In genomic region chr20:58523916-58524315, GRCh38 we compare ENCODE assay signal across 24 cellular contexts. TPM values are rescaled to one million over a fixed set of nuclear protein-coding genes. Genes with fewer than 3 reads are reported as not detected.
DNase-seq lines count a peak whose midpoint lies in the region; ATAC-seq, FAIRE-seq and TF ChIP-seq lines count a peak whose summit lies in the region.
"Had no signal": no experiment of that assay in that cellular context is flagged by ENCODE, and none has a peak within 500 bp of the region (broad histone marks: within the 10 kb centered on the region; RNA-seq: fewer than 3 reads in every experiment).

No MANE protein-coding gene starts in this region.

- no peaks in the 10 kb centered on the region for H3K9me1 ChIP-seq in endothelial cell of umbilical vein (replicated peaks; ENCODE audit: control insufficient read depth, extremely low read depth, insufficient read depth, low read length)

- no peak overlapping the region for H2AFZ ChIP-seq in PC-9
- H2AFZ ChIP-seq in endothelial cell of umbilical vein (ENCODE audit: low read depth, low read length): no peak overlapping the region
- H2AFZ ChIP-seq in H9 (ENCODE audit: low read length): no peak overlapping the region
- H2AFZ ChIP-seq: parathyroid adenoma had no signal

- H3K4me1 Mint-ChIP-seq in progenitor cell of endocrine pancreas (ENCODE audit: low read depth) (peaks cover 12% of the 10 kb centered on the region), H9 (peaks cover 16 to 25% of the 10 kb centered on the region in 2 experiments)
- peaks cover 0 to 2% (median under 1%) of the 10 kb centered on the region in 4 donors for H3K4me1 Mint-ChIP-seq in naive thymus-derived CD8-positive, alpha-beta T cell

- H3K4ac ChIP-seq in H9 (ENCODE audit: low read depth, low read length): no peak overlapping the region

- H3T11ph ChIP-seq in H9 (ENCODE audit: low read length): no peak overlapping the region

- no peaks in the 10 kb centered on the region for H3K27me3 ChIP-seq in PC-9 (ENCODE audit: insufficient read depth, low read depth)
- H3K27me3 ChIP-seq in endothelial cell of umbilical vein (ENCODE audit: control insufficient read depth in 2 of 2, insufficient read depth in 2 of 2, low read length in 2 of 2): no peaks in the 10 kb centered on the region
- H3K27me3 ChIP-seq in H9 (ENCODE audit: insufficient read depth, low read length): no peaks in the 10 kb centered on the region
- H3K27me3 ChIP-seq: MG63, SJCRH30 had no signal

- no peak overlapping the region for H3K9ac ChIP-seq in endothelial cell of umbilical vein (replicated peaks; ENCODE audit: extremely low read depth, insufficient read depth, low read length)
- no peak overlapping the region for H3K9ac ChIP-seq in H9 (ENCODE audit: extremely low read depth, insufficient read length, low read length)
- H3K9ac ChIP-seq: parathyroid adenoma had no signal

- H3K23ac ChIP-seq in H9 (ENCODE audit: insufficient read length, low read depth, low read length): no peak overlapping the region

- peaks cover 23% of the 10 kb centered on the region for H3K9me3 Mint-ChIP-seq in progenitor cell of endocrine pancreas (ENCODE audit: low read depth)
- H3K9me3 Mint-ChIP-seq in naive thymus-derived CD8-positive, alpha-beta T cell: peaks cover 5 to 30% (median 19%) of the 10 kb centered on the region in 9 donors
- peaks cover 33 to 46% of the 10 kb centered on the region in 2 experiments for H3K9me3 Mint-ChIP-seq in H9

- no peak overlapping the region for H3K14ac ChIP-seq in H9 (ENCODE audit: insufficient read depth, low read length)

- no peak for TF ChIP-seq POLR2A in endothelial cell of umbilical vein (IDR thresholded peaks at IDR 0.05; ENCODE audit: low read depth, low read length)
- TF ChIP-seq POLR2A in GM12892 (IDR thresholded peaks at IDR 0.05; ENCODE audit: low read depth, low read length): no peak

- no peaks in the 10 kb centered on the region for H3K23me2 ChIP-seq in H9 (ENCODE audit: insufficient read length, low read depth, low read length, poor library complexity, severe bottlenecking)

- no peak overlapping the region for H2BK12ac ChIP-seq in H9 (ENCODE audit: insufficient read length, low read depth, low read length)

- H3K4me3 Mint-ChIP-seq in progenitor cell of endocrine pancreas (ENCODE audit: low read depth) (no peak overlapping the region), H9 (no peak overlapping the region)
- no peak overlapping the region for H3K4me3 Mint-ChIP-seq in naive thymus-derived CD8-positive, alpha-beta T cell
- H3K4me3 Mint-ChIP-seq: activated naive CD8-positive, alpha-beta T cell treated with anti-CD3 and anti-CD28 coated beads, Interleukin-2, amount 50 U/mL, for 24 hours; effector memory CD8-positive, alpha-beta T cell had no signal

- no peak overlapping the region for H2BK5ac ChIP-seq in H9 (ENCODE audit: insufficient read length, low read length)

- dilution Hi-C loops in endothelial cell of umbilical vein (cut with MboI; ENCODE audit: extremely low pct_ligation_motif_present, low sequenced_read_pairs): no loop called here

- no peaks in the 10 kb centered on the region for H3K79me2 ChIP-seq in PC-9 (ENCODE audit: low read depth)
- no peaks in the 10 kb centered on the region for H3K79me2 ChIP-seq in endothelial cell of umbilical vein (ENCODE audit: control insufficient read depth, insufficient read depth, low read length)
- no peaks in the 10 kb centered on the region for H3K79me2 ChIP-seq in H9 (ENCODE audit: insufficient read depth, low read length)
- H3K79me2 ChIP-seq: parathyroid adenoma had no signal

- no peak overlapping the region for H4K91ac ChIP-seq in H9 (ENCODE audit: insufficient read length, low read depth, low read length)

- H3K4me1 ChIP-seq in PC-9 (replicated peaks; ENCODE audit: insufficient read depth) (peaks cover 14% of the 10 kb centered on the region), endothelial cell of umbilical vein (ENCODE audit: control insufficient read depth, extremely low read depth, insufficient read depth, low read length) (peaks cover 14% of the 10 kb centered on the region), H9 (ENCODE audit: insufficient read depth, low read length) (peaks cover 7% of the 10 kb centered on the region; the same call in 1 of the 2 replicates)
- H3K4me1 ChIP-seq: parathyroid adenoma had no signal

- intact Hi-C loops in PC-9 (cut with micrococcal nuclease; ENCODE audit: unreplicated experiment) (no loop called here), endothelial cell of umbilical vein (cut with micrococcal nuclease) (no loop called here)

- no peak overlapping the region for H2BK120ac ChIP-seq in H9 (ENCODE audit: low read depth, low read length, poor library complexity, severe bottlenecking)

- no peak overlapping the region for H2BK20ac ChIP-seq in H9 (ENCODE audit: low read depth, low read length, poor library complexity, severe bottlenecking)

- H3K9me2 ChIP-seq in PC-9 (ENCODE audit: insufficient read depth): no peaks in the 10 kb centered on the region

- peak; percentile 51 for DNase-seq in EL
- no peak for DNase-seq in PC-9
- peak; percentile 55 for DNase-seq in endothelial cell of umbilical vein (ENCODE audit: low read depth, low spot score)
- DNase-seq in progenitor cell of endocrine pancreas (ENCODE audit: low spot score, unreplicated experiment): no peak
- DNase-seq in GM12892 (ENCODE audit: insufficient read length): no peak
- DNase-seq in stimulated activated CD8-positive, alpha-beta memory T cell treated with anti-CD3 and anti-CD28 coated beads, Interleukin-4, amount 100 ng/mL, for 48 hours: no peak
- DNase-seq in naive thymus-derived CD8-positive, alpha-beta T cell: no peak
- DNase-seq in H9: no peak
- DNase-seq: activated naive CD8-positive, alpha-beta T cell treated with anti-CD3 and anti-CD28 coated beads, Interleukin-2, amount 50 U/mL, for 24 hours; central memory CD4-positive, alpha-beta T cell; effector memory CD8-positive, alpha-beta T cell; foreskin melanocyte; GF-D8; MG63; NCI-H1694 treated with DMSO at 0.1 percent for 48 hours; NCI-H446; stimulated activated CD4-positive, alpha-beta T cell treated with anti-CD3 and anti-CD28 coated beads, Interleukin-4, amount 100 ng/mL, for 1 hour had no signal

- no peaks in the 10 kb centered on the region for H3K79me1 ChIP-seq in H9 (ENCODE audit: insufficient read depth, low read depth, low read length, poor library complexity, severe bottlenecking)

- H3K36me3 ChIP-seq in PC-9 (ENCODE audit: low read depth) (peaks cover 21% of the 10 kb centered on the region; the same call in 1 of the 2 replicates), endothelial cell of umbilical vein (ENCODE audit: control insufficient read depth in 2 of 2, extremely low read depth in 1 of 2, insufficient read depth in 2 of 2, low read length in 2 of 2) (no peaks in the 10 kb centered on the region)
- H3K36me3 ChIP-seq: MG63, SJCRH30 had no signal

- no CpG with 5 or more reads among the region's 3 CpGs for WGBS in H9 (ENCODE audit: extremely low coverage, insufficient read length, low lambda C conversion rate)

- ATAC-seq in naive thymus-derived CD8-positive, alpha-beta T cell: no peak
- ATAC-seq: activated CD4-positive, CD25-positive, alpha-beta regulatory T cell treated with anti-CD3 and anti-CD28 coated beads, Interleukin-2, amount 50 U/mL, for 24 hours; activated naive CD8-positive, alpha-beta T cell treated with anti-CD3 and anti-CD28 coated beads, Interleukin-2, amount 50 U/mL, for 24 hours; effector memory CD8-positive, alpha-beta T cell; left lobe of liver had no signal

- no peak overlapping the region for H2BK15ac ChIP-seq in H9 (ENCODE audit: low read depth, low read length)

- CTCF ChIA-PET in PC-9 (lab: Charles Lee): no interaction called here
- CTCF ChIA-PET in endothelial cell of umbilical vein (lab: Charles Lee): interaction anchor here (1.2 to 1.3 kb wide), 2 partner anchors 16 to 31 kb away, joined by 3 read pairs; no protein-coding TSS in a partner anchor

- H4K8ac ChIP-seq in H9 (replicated peaks; ENCODE audit: insufficient read length, low read depth, low read length): no peak overlapping the region

- no peak overlapping the region for H3K56ac ChIP-seq in H9 (ENCODE audit: insufficient read length, low read depth, low read length)

- no peak overlapping the region for H4K5ac ChIP-seq in H9 (ENCODE audit: insufficient read length, low read depth, low read length)

- FAIRE-seq in endothelial cell of umbilical vein (lab: Jason Lieb, UNC) (no peak), GM12892 (lab: Jason Lieb, UNC) (no peak)
- FAIRE-seq: D721Med had no signal

- BruUV-seq in PC-9 (replicated peaks; lab: Mats Ljungman, UMichigan): no TSS peak
- no TSS peak for BruUV-seq in endothelial cell of umbilical vein (replicated peaks; lab: Mats Ljungman, UMichigan)

- no peaks in the 10 kb centered on the region for H3K36me3 Mint-ChIP-seq in progenitor cell of endocrine pancreas (ENCODE audit: insufficient read depth)
- peaks cover 0 to 9% (median 4%) of the 10 kb centered on the region in 3 donors for H3K36me3 Mint-ChIP-seq in naive thymus-derived CD8-positive, alpha-beta T cell
- H3K36me3 Mint-ChIP-seq in H9 (ENCODE audit: insufficient read depth in 1 of 3, low read depth in 3 of 3): peaks cover 22 to 36% (median 24%) of the 10 kb centered on the region in 3 experiments

- peaks cover 6% of the 10 kb centered on the region; the same call in 1 of the 2 replicates for H3F3A ChIP-seq in PC-9 (ENCODE audit: insufficient read depth, low read depth)

- no peak overlapping the region for H3K18ac ChIP-seq in H9 (ENCODE audit: insufficient read length, low read depth, low read length)

- TF ChIP-seq CTCF in PC-9 (conservative IDR thresholded peaks at IDR 0.05): no peak
- TF ChIP-seq CTCF in endothelial cell of umbilical vein (IDR thresholded peaks at IDR 0.05; ENCODE audit: extremely low read depth in 1 of 2, insufficient read depth in 1 of 2, low read depth in 1 of 2, low read length in 2 of 2): no peak
- TF ChIP-seq CTCF in progenitor cell of endocrine pancreas (IDR thresholded peaks at IDR 0.05; ENCODE audit: unreplicated experiment): no peak
- TF ChIP-seq CTCF in H9 (conservative IDR thresholded peaks at IDR 0.05): no peak

- H3K4me2 ChIP-seq in PC-9: no peak overlapping the region
- H3K4me2 ChIP-seq in endothelial cell of umbilical vein (ENCODE audit: insufficient read depth, low read length): no peak overlapping the region
- H3K4me2 ChIP-seq in H9 (ENCODE audit: insufficient read depth, insufficient read length, low read length): no peak overlapping the region

- H3K27me3 Mint-ChIP-seq in progenitor cell of endocrine pancreas: peaks cover 17% of the 10 kb centered on the region
- H3K27me3 Mint-ChIP-seq in naive thymus-derived CD8-positive, alpha-beta T cell: no peaks in the 10 kb centered on the region
- peaks cover 26% of the 10 kb centered on the region for H3K27me3 Mint-ChIP-seq in H9 (ENCODE audit: low read depth)
- H3K27me3 Mint-ChIP-seq: activated naive CD8-positive, alpha-beta T cell treated with anti-CD3 and anti-CD28 coated beads, Interleukin-2, amount 50 U/mL, for 24 hours had no signal

- H3K4me3 ChIP-seq in PC-9 (no peak overlapping the region), endothelial cell of umbilical vein (replicated peaks in 1 of 3; ENCODE audit: insufficient read depth in 1 of 3, low read depth in 1 of 3, low read length in 3 of 3) (no peak overlapping the region)
- H3K4me3 ChIP-seq: MG63 had no signal

- H2AK5ac ChIP-seq in H9 (ENCODE audit: insufficient read length, low read length): no peak overlapping the region

- H3K27ac ChIP-seq in PC-9 (peak overlapping the region; percentile 79), endothelial cell of umbilical vein (ENCODE audit: insufficient read depth, low read depth, low read length) (no peak overlapping the region), H9 (ENCODE audit: insufficient read length, low read depth, low read length) (no peak overlapping the region)
- H3K27ac ChIP-seq: parathyroid adenoma, SJCRH30 had no signal

- H3K27ac Mint-ChIP-seq in progenitor cell of endocrine pancreas (peak overlapping the region; percentile 37), H9 (no peak overlapping the region)
- no peak overlapping the region for H3K27ac Mint-ChIP-seq in naive thymus-derived CD8-positive, alpha-beta T cell
- H3K27ac Mint-ChIP-seq: activated naive CD8-positive, alpha-beta T cell treated with anti-CD3 and anti-CD28 coated beads, Interleukin-2, amount 50 U/mL, for 24 hours; effector memory CD8-positive, alpha-beta T cell had no signal

- H4K20me1 ChIP-seq in PC-9 (ENCODE audit: insufficient read depth) (no peaks in the 10 kb centered on the region), endothelial cell of umbilical vein (replicated peaks; ENCODE audit: control insufficient read depth, extremely low read depth, insufficient read depth, low read length) (no peaks in the 10 kb centered on the region), H9 (ENCODE audit: control insufficient read depth, insufficient read depth, insufficient read length) (no peaks in the 10 kb centered on the region)

- POLR2A ChIA-PET in PC-9 (lab: Charles Lee; ENCODE audit: unreplicated experiment): interaction anchor here (0.7 kb wide), 1 partner anchor 21 kb away, joined by 3 read pairs; no protein-coding TSS in a partner anchor
- POLR2A ChIA-PET in endothelial cell of umbilical vein (lab: Charles Lee): no interaction called here
- POLR2A ChIA-PET in naive thymus-derived CD8-positive, alpha-beta T cell (lab: Charles Lee): no interaction called here

- H3K9me3 ChIP-seq in PC-9 (ENCODE audit: insufficient read depth, low read depth) (peaks cover 22% of the 10 kb centered on the region), endothelial cell of umbilical vein (replicated peaks; ENCODE audit: control insufficient read depth, insufficient read depth, low read length) (peaks cover 2% of the 10 kb centered on the region), H9 (ENCODE audit: control insufficient read depth, low read depth, low read length) (peaks cover 10% of the 10 kb centered on the region)

RNA-seq across cellular contexts. Expression of gene APCDD1L, which starts 8.7 kb away (rescaled TPM):
- 2.4 and 3.0 TPM in 2 replicates for total RNA-seq in PC-9 (2021)
- 0.88 and 1.4 TPM in 2 replicates for total RNA-seq in endothelial cell of umbilical vein
- 0.13 and 0.17 TPM in 2 replicates for polyA plus RNA-seq in endothelial cell of umbilical vein
- 0.11 and 0.17 TPM in 2 replicates for polyA plus RNA-seq in endothelial cell of umbilical vein (2011; cell fraction: cytosol; rRNA removed)
- 0.25 TPM in 1 of 2 replicates, not detected in the other for polyA plus RNA-seq in endothelial cell of umbilical vein (2011; cell fraction: nucleus; rRNA removed)
- 0.27 and 0.41 TPM in 2 replicates for polyA plus RNA-seq in endothelial cell of umbilical vein (2012)
- polyA minus RNA-seq in endothelial cell of umbilical vein: 0.08 and 0.10 TPM in 2 replicates
- polyA minus RNA-seq in endothelial cell of umbilical vein (2011; cell fraction: cytosol; rRNA and poly(A)+ RNA removed): not detected
- not detected in 2 replicates for polyA minus RNA-seq in endothelial cell of umbilical vein (2011; cell fraction: nucleus; rRNA and poly(A)+ RNA removed)
- not detected in 2 replicates for total RNA-seq in progenitor cell of endocrine pancreas
- polyA plus RNA-seq in GM12892 (2012; ENCODE audit: missing spikeins): not detected
- not detected for total RNA-seq in naive thymus-derived CD8-positive, alpha-beta T cell
- under 1 TPM in 1 of 3 donors, not detected in 2; 0.48 TPM for polyA plus RNA-seq in naive thymus-derived CD8-positive, alpha-beta T cell
- total RNA-seq in H9 (2021): 0.68 and 1.1 TPM in 2 replicates
- total RNA-seq: activated CD8-positive, alpha-beta memory T cell treated with anti-CD3 and anti-CD28 coated beads for 36 hours; SJCRH30; T-helper 2 cell treated with Interferon-gamma antibody and Interleukin-4, amounts not matched to agents 100 ng/mL and 5 ng/mL, for 36 hours had no signal

Comparison
In these comparisons a context has a peak if more than half of its experiments do, and no peak if none do; other contexts are left out.
1. DNase-seq: peak in EL (single experiment) and endothelial cell of umbilical vein (single experiment); none in PC-9 (0 of 2), progenitor cell of endocrine pancreas (single experiment), GM12892 (single experiment), stimulated activated CD8-positive, alpha-beta memory T cell treated with anti-CD3 and anti-CD28 coated beads, Interleukin-4, amount 100 ng/mL, for 48 hours (single experiment), naive thymus-derived CD8-positive, alpha-beta T cell (0 of 10) and H9 (single experiment).